In the genomic region with DNA sequence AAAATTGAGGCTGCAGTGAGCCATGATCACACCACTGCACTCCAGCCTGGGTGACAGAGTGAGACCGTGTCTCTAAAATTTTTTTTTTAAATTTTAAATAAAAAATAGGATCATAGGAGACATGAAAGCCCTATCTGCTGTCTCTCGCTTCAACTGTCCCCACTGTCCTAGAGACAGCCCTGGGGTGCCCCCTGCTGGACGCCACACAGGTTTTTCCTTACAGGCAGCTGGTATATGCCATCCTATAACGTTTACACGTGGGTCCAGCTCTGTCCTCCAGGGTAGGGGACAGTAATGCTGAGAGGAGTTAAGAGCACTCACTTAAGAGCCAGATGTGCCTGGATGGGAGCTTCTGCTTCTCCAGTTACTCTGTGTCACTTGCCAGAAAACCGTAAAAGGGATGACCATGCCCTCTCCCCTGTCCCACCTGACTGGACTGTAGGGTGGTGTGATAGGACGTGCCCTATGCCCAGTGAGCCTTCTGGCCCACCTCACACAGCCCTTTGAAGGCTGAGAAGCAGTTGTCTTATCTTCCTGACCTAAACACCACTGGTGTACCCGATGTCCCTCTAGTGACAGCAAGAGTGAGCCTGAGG, we compare ENCODE assay signal across 8 cellular contexts. TPM values are rescaled to one million over a fixed set of nuclear protein-coding genes. Genes with fewer than 3 reads are reported as not detected.
DNase-seq lines count a peak whose midpoint lies in the region; ATAC-seq, FAIRE-seq and TF ChIP-seq lines count a peak whose summit lies in the region.

No MANE protein-coding gene starts in this region.

- no peaks in the 10 kb centered on the region for H3K9me3 ChIP-seq in astrocyte (ENCODE audit: insufficient read depth, low read depth, low read length)

- H3K27me3 Mint-ChIP-seq in astrocyte (ENCODE audit: low read depth, unreplicated experiment), result peaks cover 15% of the 10 kb centered on the region

- DNase-seq in GM12865 (ENCODE audit: low read depth) (peak; percentile 78), NCI-H2029 (lab: John Stamatoyannopoulos, UW) (peak; percentile 69), T1000 (lab: John Stamatoyannopoulos, UW) (peak; percentile 62), astrocyte (ENCODE audit: low read depth) (peak; percentile 23), hippocampal formation (lab: John Stamatoyannopoulos, UW) (peak; percentile 74 to 78)
- DNase-seq in stimulated activated CD4-positive, alpha-beta T cell treated with anti-CD3 and anti-CD28 coated beads, Interleukin-12 subunit alpha, Interleukin-12 subunit beta, amount 100 ng/mL, for 4 hours, result peak; percentile 81

- peaks cover 1% of the 10 kb centered on the region for H3K36me3 Mint-ChIP-seq in astrocyte (ENCODE audit: low read depth, unreplicated experiment)

- no peak overlapping the region for H3K9ac ChIP-seq in astrocyte (ENCODE audit: low read length)

- peaks cover 9% of the 10 kb centered on the region for H4K20me1 ChIP-seq in astrocyte (ENCODE audit: insufficient read depth, low read length)

- no peak overlapping the region for H3K27ac ChIP-seq in astrocyte (ENCODE audit: low read depth, low read length)

- H3K4me1 Mint-ChIP-seq in astrocyte (ENCODE audit: low read depth, unreplicated experiment), result peaks cover 1% of the 10 kb centered on the region

- H3K27ac Mint-ChIP-seq in astrocyte (ENCODE audit: unreplicated experiment), result no peak overlapping the region

- H3K27me3 ChIP-seq in astrocyte (ENCODE audit: insufficient read depth, low read length), result peaks cover 20% of the 10 kb centered on the region

- no peak overlapping the region for H3K4me2 ChIP-seq in astrocyte (ENCODE audit: low read length)

- peak; percentile 83 for TF ChIP-seq CTCF in GM12865 (IDR thresholded peaks at IDR 0.05; ENCODE audit: insufficient read depth, low read depth, low read length, missing control alignments)
- peak; percentile 81 for TF ChIP-seq CTCF in astrocyte (IDR thresholded peaks at IDR 0.05; ENCODE audit: insufficient read depth, low read depth, low read length)

- ATAC-seq in GM21423 (IDR thresholded peaks at IDR 0.05; ENCODE audit: unreplicated experiment), result no peak
- ATAC-seq in GM19023 (IDR thresholded peaks at IDR 0.05; ENCODE audit: unreplicated experiment), result no peak

- H3K36me3 ChIP-seq in astrocyte (ENCODE audit: insufficient read depth, low read length), result no peaks in the 10 kb centered on the region

- FAIRE-seq in astrocyte (lab: Jason Lieb, UNC), result no peak

- H3K79me2 ChIP-seq in astrocyte (ENCODE audit: insufficient read depth, low read length), result no peaks in the 10 kb centered on the region

- no peaks in the 10 kb centered on the region for H3K9me3 Mint-ChIP-seq in astrocyte (ENCODE audit: unreplicated experiment)

- no peak overlapping the region for H3K4me3 Mint-ChIP-seq in astrocyte (ENCODE audit: unreplicated experiment)

- H3K4me3 ChIP-seq in GM12865 (ENCODE audit: low read depth, low read length), result no peak overlapping the region
- H3K4me3 ChIP-seq in astrocyte (ENCODE audit: insufficient read depth, low read depth, low read length), result no peak overlapping the region

- H2AFZ ChIP-seq in astrocyte (ENCODE audit: low read depth, low read length), result no peak overlapping the region

- peaks cover 3% of the 10 kb centered on the region for H3K4me1 ChIP-seq in astrocyte (ENCODE audit: insufficient read depth, low read length)

RNA-seq across cellular contexts. Expression of a gene that starts 8.5 kb away (rescaled TPM):
- total RNA-seq in astrocyte, result 54.9 and 64.0 TPM in 2 replicates

RNA-seq across cellular contexts. Expression of a gene that starts 8.9 kb away (rescaled TPM):
- 31.6 and 34.4 TPM in 2 replicates for total RNA-seq in astrocyte

RNA-seq across cellular contexts. Expression of a gene that starts 18.2 kb away (rescaled TPM):
- 9.7 and 9.8 TPM in 2 replicates for total RNA-seq in astrocyte

RNA-seq across cellular contexts. Expression of a gene that starts 35.2 kb away (rescaled TPM):
- 29.3 and 30.1 TPM in 2 replicates for total RNA-seq in astrocyte

RNA-seq across cellular contexts. Expression of a gene that starts 45.7 kb away (rescaled TPM):
- 0.79 and 1.7 TPM in 2 replicates for total RNA-seq in astrocyte

Comparison
In these comparisons a context has a peak if more than half of its experiments do, and no peak if none do; other contexts are left out.
1. DNase-seq: peak in every context shown above with its lines; median percentile 81 in stimulated activated CD4-positive, alpha-beta T cell treated with anti-CD3 and anti-CD28 coated beads, Interleukin-12 subunit alpha, Interleukin-12 subunit beta, amount 100 ng/mL, for 4 hours; 78 in GM12865; 76 in hippocampal formation; 69 in NCI-H2029; 62 in T1000; 23 in astrocyte.